Comparison of ENCODE assay signal across 8 cellular contexts in genomic region chr7:74173074-74173473, GRCh38. TPM values are rescaled to one million over a fixed set of nuclear protein-coding genes. Genes with fewer than 3 reads are reported as not detected.
DNase-seq lines count a peak whose midpoint lies in the region; ATAC-seq and TF ChIP-seq lines count a peak whose summit lies in the region.

No MANE protein-coding gene starts in this region.

- no peaks in the 10 kb centered on the region for H3K36me3 ChIP-seq in tibial artery

- H3K4me3 Mint-ChIP-seq in activated T-cell treated with anti-CD3 and anti-CD28 coated beads, Interleukin-2, amount 50 U/mL, for 72 hours: peak overlapping the region; percentile 93 to 96

- H3K9me3 ChIP-seq in iPS-18c (ENCODE audit: control insufficient read depth, insufficient read depth, low read length) (no peaks in the 10 kb centered on the region), tibial artery (no peaks in the 10 kb centered on the region)

- intact Hi-C loops in tibial artery (cut with DNase I; ENCODE audit: low total_unique reads): no loop called here

- no peak for DNase-seq in activated T-cell treated with anti-CD3 and anti-CD28 coated beads, Interleukin-2, amount 50 U/mL, for 72 hours
- DNase-seq in activated T-cell treated with anti-CD3 and anti-CD28 coated beads for 4 hours (no peak), tibial artery (no peak), DMS153 treated with DMSO at 0.1 percent for 48 hours (lab: John Stamatoyannopoulos, UW; ENCODE audit: unreplicated experiment) (no peak)

- H3K36me3 Mint-ChIP-seq in activated T-cell treated with anti-CD3 and anti-CD28 coated beads, Interleukin-2, amount 50 U/mL, for 72 hours (ENCODE audit: insufficient read depth in 2 of 2): peaks cover 9 to 16% of the 10 kb centered on the region in 2 donors

- H3K4me3 ChIP-seq in WI38 (ENCODE audit: low read depth, low read length) (peak overlapping the region; percentile 67), iPS-18c (ENCODE audit: insufficient read depth, low read depth, low read length) (peak overlapping the region; percentile 88; the same call in 1 of the 2 replicates), tibial artery (peak overlapping the region; percentile 98)

- H3K27me3 Mint-ChIP-seq in activated T-cell treated with anti-CD3 and anti-CD28 coated beads, Interleukin-2, amount 50 U/mL, for 72 hours (ENCODE audit: low read depth): no peaks in the 10 kb centered on the region

- peaks cover 0 to 39% (median 27%) of the 10 kb centered on the region in 4 donors for H3K4me1 ChIP-seq in tibial artery

- H3K27ac Mint-ChIP-seq in activated T-cell treated with anti-CD3 and anti-CD28 coated beads, Interleukin-2, amount 50 U/mL, for 72 hours: peak overlapping the region; percentile 93

- ATAC-seq in activated T-cell treated with anti-CD3 and anti-CD28 coated beads, Interleukin-2, amount 50 U/mL, for 72 hours (replicated peaks in 1 of 2): no peak
- ATAC-seq in HG02571 (IDR thresholded peaks at IDR 0.05; ENCODE audit: unreplicated experiment): no peak
- ATAC-seq in HG03354 (IDR thresholded peaks at IDR 0.05; ENCODE audit: poor library complexity, severe bottlenecking, unreplicated experiment): no peak

- H3K27ac ChIP-seq in tibial artery: peak overlapping the region in 1 of 2 donors; percentile 97

- TF ChIP-seq CTCF in WI38 (IDR thresholded peaks at IDR 0.05; ENCODE audit: low read depth, low read length) (no peak), tibial artery (IDR thresholded peaks at IDR 0.05) (no peak)

- H3K4me1 Mint-ChIP-seq in activated T-cell treated with anti-CD3 and anti-CD28 coated beads, Interleukin-2, amount 50 U/mL, for 72 hours (ENCODE audit: low read depth): peaks cover 37% of the 10 kb centered on the region

- H3K27me3 ChIP-seq in tibial artery: no peaks in the 10 kb centered on the region

- H3K9me3 Mint-ChIP-seq in activated T-cell treated with anti-CD3 and anti-CD28 coated beads, Interleukin-2, amount 50 U/mL, for 72 hours: no peaks in the 10 kb centered on the region

RNA-seq across cellular contexts. Expression of gene EIF4H, which starts 1.1 kb away (rescaled TPM):
- total RNA-seq in activated T-cell treated with anti-CD3 and anti-CD28 coated beads, Interleukin-2, amount 50 U/mL, for 72 hours: 100 to 1,000 TPM; 452 to 457 TPM

RNA-seq across cellular contexts. Expression of gene LAT2, which starts 36.7 kb away (rescaled TPM):
- total RNA-seq in activated T-cell treated with anti-CD3 and anti-CD28 coated beads, Interleukin-2, amount 50 U/mL, for 72 hours: 1 to 10 TPM; 3.7 to 7.6 TPM
